24 cellular contexts compared by ENCODE assay signal in genomic region chr19:57563547-57563946, GRCh38.
"Had no signal": no experiment of that assay in that cellular context is flagged by ENCODE, and none has a peak within 500 bp of the region (broad histone marks: within the 10 kb centered on the region; RNA-seq: fewer than 3 reads in every experiment).

No MANE protein-coding gene starts in this region.

- H3K4me1 ChIP-seq: prostate gland had no signal

- H3K36me3 ChIP-seq: gastrocnemius medialis, heart left ventricle, prostate gland, right atrium auricular region, sigmoid colon, stomach, thyroid gland, vagina had no signal

- H3K4me3 ChIP-seq: gastrocnemius medialis, heart left ventricle, hepatocyte, prostate gland, right atrium auricular region, sigmoid colon, stomach, thyroid gland, vagina had no signal

- ATAC-seq: effector memory CD8-positive, alpha-beta T cell; gastrocnemius medialis; heart left ventricle; left lobe of liver; naive thymus-derived CD4-positive, alpha-beta T cell; stimulated activated effector memory CD8-positive, alpha-beta T cell treated with anti-CD3 and anti-CD28 coated beads, Interleukin-12 subunit alpha, Interleukin-12 subunit beta, amount 100 ng/mL, for 72 hours had no signal

- H3K9me3 ChIP-seq: prostate gland had no signal

- H3K27ac ChIP-seq: gastrocnemius medialis, heart left ventricle, hepatocyte, prostate gland, right atrium auricular region, sigmoid colon, stomach, thyroid gland, vagina had no signal

- FAIRE-seq: endometrium, kidney had no signal

- H3K27me3 ChIP-seq: gastrocnemius medialis, heart left ventricle, hepatocyte, right atrium auricular region, sigmoid colon, stomach, thyroid gland, vagina had no signal

- H3K4me2 ChIP-seq: hepatocyte had no signal

- DNase-seq: cortex of kidney; effector memory CD8-positive, alpha-beta T cell; gastrocnemius medialis; heart left ventricle; kidney; mammary epithelial cell; mesendoderm; midbrain; naive thymus-derived CD4-positive, alpha-beta T cell; nucleus accumbens; sigmoid colon; stimulated activated CD4-positive, alpha-beta T cell treated with anti-CD3 and anti-CD28 coated beads, Interleukin-2, amount 100 ng/mL, for 24 hours; stimulated activated CD4-positive, alpha-beta T cell treated with anti-CD3 and anti-CD28 coated beads, Interleukin-4, amount 100 ng/mL, for 24 hours; stimulated activated naive CD4-positive, alpha-beta T cell treated with Interleukin-2 at 50 U/mL for 16 hours; stomach; thyroid gland; trophoblast cell had no signal
